Comparison of ENCODE assay signal across 14 cellular contexts in genomic region chr12:77625441-77625840, GRCh38.
DNase-seq lines count a peak whose midpoint lies in the region; ATAC-seq, FAIRE-seq and TF ChIP-seq lines count a peak whose summit lies in the region.
"Had no signal": no experiment of that assay in that cellular context is flagged by ENCODE, and none has a peak within 500 bp of the region (broad histone marks: within the 10 kb centered on the region; RNA-seq: fewer than 3 reads in every experiment).

No MANE protein-coding gene starts in this region.

- H3K27ac Mint-ChIP-seq in activated T-cell treated with anti-CD3 and anti-CD28 coated beads, Interleukin-2, amount 50 U/mL, for 72 hours = no peak overlapping the region
- H3K27ac Mint-ChIP-seq: activated CD8-positive, alpha-beta memory T cell treated with anti-CD3 and anti-CD28 coated beads, Interleukin-2, amount 10 ng/mL, durations not matched to agents 7 days and 5 days; activated naive CD8-positive, alpha-beta T cell treated with anti-CD3 and anti-CD28 coated beads for 36 hours had no signal

- H2AFZ ChIP-seq in keratinocyte (ENCODE audit: control insufficient read depth, low read length) = no peak overlapping the region

- peaks cover 4 to 10% of the 10 kb centered on the region in 2 donors for H3K9me3 Mint-ChIP-seq in activated T-cell treated with anti-CD3 and anti-CD28 coated beads, Interleukin-2, amount 50 U/mL, for 72 hours

- H3K4me1 ChIP-seq in keratinocyte (ENCODE audit: control insufficient read depth, extremely low read depth, insufficient read depth, low read length) = peaks cover 8% of the 10 kb centered on the region
- H3K4me1 ChIP-seq: BE2C, upper lobe of right lung had no signal

- H4K20me1 ChIP-seq in keratinocyte (ENCODE audit: control insufficient read depth, extremely low read depth, insufficient read depth, low read length) = no peaks in the 10 kb centered on the region

- no peaks in the 10 kb centered on the region for H3K36me3 Mint-ChIP-seq in activated T-cell treated with anti-CD3 and anti-CD28 coated beads, Interleukin-2, amount 50 U/mL, for 72 hours (ENCODE audit: insufficient read depth in 2 of 2)
- H3K36me3 Mint-ChIP-seq: activated CD8-positive, alpha-beta memory T cell treated with anti-CD3 and anti-CD28 coated beads, Interleukin-2, amount 10 ng/mL, durations not matched to agents 7 days and 5 days; activated naive CD8-positive, alpha-beta T cell treated with anti-CD3 and anti-CD28 coated beads for 36 hours had no signal

- no peaks in the 10 kb centered on the region for H3K4me1 Mint-ChIP-seq in activated T-cell treated with anti-CD3 and anti-CD28 coated beads, Interleukin-2, amount 50 U/mL, for 72 hours (ENCODE audit: low read depth)
- H3K4me1 Mint-ChIP-seq: activated CD8-positive, alpha-beta memory T cell treated with anti-CD3 and anti-CD28 coated beads, Interleukin-2, amount 10 ng/mL, durations not matched to agents 7 days and 5 days; activated naive CD8-positive, alpha-beta T cell treated with anti-CD3 and anti-CD28 coated beads for 36 hours had no signal

- dilution Hi-C loops in keratinocyte (cut with MboI; ENCODE audit: extremely low pct_ligation_motif_present, low sequenced_read_pairs) = no loop called here

- no peak overlapping the region for H3K4me3 ChIP-seq in keratinocyte (ENCODE audit: control insufficient read depth in 2 of 3, extremely low read depth in 1 of 3, insufficient read depth in 2 of 3, low read depth in 1 of 3, low read length in 3 of 3)
- H3K4me3 ChIP-seq: upper lobe of right lung had no signal

- no peaks in the 10 kb centered on the region for H3K27me3 Mint-ChIP-seq in activated T-cell treated with anti-CD3 and anti-CD28 coated beads, Interleukin-2, amount 50 U/mL, for 72 hours (ENCODE audit: low read depth)
- H3K27me3 Mint-ChIP-seq: activated CD8-positive, alpha-beta memory T cell treated with anti-CD3 and anti-CD28 coated beads, Interleukin-2, amount 10 ng/mL, durations not matched to agents 7 days and 5 days; activated naive CD8-positive, alpha-beta T cell treated with anti-CD3 and anti-CD28 coated beads for 36 hours had no signal

- no peaks in the 10 kb centered on the region for H3K36me3 ChIP-seq in keratinocyte (ENCODE audit: control insufficient read depth in 2 of 2, extremely low read depth in 1 of 2, insufficient read depth in 2 of 2, low read length in 2 of 2)
- H3K36me3 ChIP-seq: BE2C, upper lobe of right lung had no signal

- H3K4me2 ChIP-seq in keratinocyte (ENCODE audit: control insufficient read depth, extremely low read depth, insufficient read depth, low read depth, low read length) = peak overlapping the region; percentile 29

- H3K27me3 ChIP-seq in keratinocyte (ENCODE audit: control insufficient read depth, extremely low read depth, insufficient read depth, low read length) = no peaks in the 10 kb centered on the region
- H3K27me3 ChIP-seq: BE2C, upper lobe of right lung had no signal

- no peaks in the 10 kb centered on the region for H3K9me3 ChIP-seq in keratinocyte (ENCODE audit: control insufficient read depth, low read depth, low read length)
- H3K9me3 ChIP-seq: BE2C, upper lobe of right lung had no signal

- no peak overlapping the region for H3K4me3 Mint-ChIP-seq in activated T-cell treated with anti-CD3 and anti-CD28 coated beads, Interleukin-2, amount 50 U/mL, for 72 hours
- H3K4me3 Mint-ChIP-seq: activated CD8-positive, alpha-beta memory T cell treated with anti-CD3 and anti-CD28 coated beads, Interleukin-2, amount 10 ng/mL, durations not matched to agents 7 days and 5 days; activated naive CD8-positive, alpha-beta T cell treated with anti-CD3 and anti-CD28 coated beads for 36 hours had no signal

- TF ChIP-seq CTCF in keratinocyte (optimal IDR thresholded peaks at IDR 0.05 in 1 of 3, IDR thresholded peaks at IDR 0.05 in 1 of 3, conservative IDR thresholded peaks at IDR 0.05 in 1 of 3; ENCODE audit: extremely low read depth in 1 of 3, insufficient read depth in 2 of 3, low read length in 3 of 3) = no peak

- no peak for ATAC-seq in HG03039 (IDR thresholded peaks at IDR 0.05; ENCODE audit: unreplicated experiment)
- ATAC-seq in activated T-cell treated with anti-CD3 and anti-CD28 coated beads, Interleukin-2, amount 50 U/mL, for 72 hours (replicated peaks in 1 of 2) = no peak
- ATAC-seq: activated CD8-positive, alpha-beta memory T cell treated with anti-CD3 and anti-CD28 coated beads, Interleukin-2, amount 10 ng/mL, durations not matched to agents 7 days and 5 days; upper lobe of right lung had no signal

- H3K27ac ChIP-seq in keratinocyte (ENCODE audit: control insufficient read depth, insufficient read depth, low read length) = peak overlapping the region; percentile 30
- H3K27ac ChIP-seq: upper lobe of right lung had no signal

- H3K9ac ChIP-seq in keratinocyte (ENCODE audit: control insufficient read depth, extremely low read depth, insufficient read depth, low read length) = peak overlapping the region; percentile 0

- FAIRE-seq in keratinocyte (lab: Jason Lieb, UNC) = peak; percentile 73

- H3K9me1 ChIP-seq in keratinocyte (ENCODE audit: control insufficient read depth, extremely low read depth, insufficient read depth, low read length) = no peaks in the 10 kb centered on the region

- no peaks in the 10 kb centered on the region for H3K79me2 ChIP-seq in keratinocyte (ENCODE audit: control insufficient read depth, insufficient read depth, low read length)

- DNase-seq in AG08395 (ENCODE audit: low spot score) (peak; percentile 89), HT1080 (ENCODE audit: low read depth) (peak; percentile 89), astrocyte of the hippocampus (ENCODE audit: low read depth, low spot score) (peak; percentile 86), keratinocyte (ENCODE audit: low read depth, low spot score) (no peak), NCI-H526 (lab: John Stamatoyannopoulos, UW) (no peak)
- no peak for DNase-seq in stimulated activated CD4-positive, alpha-beta T cell treated with anti-CD3 and anti-CD28 coated beads, Interleukin-15, amount 100 ng/mL, for 24 hours
- DNase-seq in activated T-cell treated with anti-CD3 and anti-CD28 coated beads, Interleukin-2, amount 50 U/mL, for 72 hours = no peak
- DNase-seq: activated CD8-positive, alpha-beta memory T cell treated with anti-CD3 and anti-CD28 coated beads, Interleukin-2, amount 10 ng/mL, durations not matched to agents 7 days and 5 days; activated naive CD8-positive, alpha-beta T cell treated with anti-CD3 and anti-CD28 coated beads for 36 hours; BE2C; RPMI8226; stimulated activated CD4-positive, alpha-beta T cell treated with anti-CD3 and anti-CD28 coated beads, Interleukin-1b, Interleukin-23, amount 100 ng/mL, for 48 hours; upper lobe of right lung had no signal

Comparison
In these comparisons a context has a peak if more than half of its experiments do, and no peak if none do; other contexts are left out.
1. DNase-seq: peak in AG08395 (single experiment), HT1080 (single experiment) and astrocyte of the hippocampus (single experiment); none in keratinocyte (single experiment), NCI-H526 (0 of 2), stimulated activated CD4-positive, alpha-beta T cell treated with anti-CD3 and anti-CD28 coated beads, Interleukin-15, amount 100 ng/mL, for 24 hours (single experiment) and activated T-cell treated with anti-CD3 and anti-CD28 coated beads, Interleukin-2, amount 50 U/mL, for 72 hours (0 of 2).